In genomic region chr1:48236716-48237470, GRCh38 we compare ENCODE assay signal across 8 cellular contexts. TPM values are rescaled to one million over a fixed set of nuclear protein-coding genes. Genes with fewer than 3 reads are reported as not detected.
DNase-seq lines count a peak whose midpoint lies in the region; ATAC-seq, FAIRE-seq and TF ChIP-seq lines count a peak whose summit lies in the region.

No MANE protein-coding gene starts in this region.

- H3K27ac Mint-ChIP-seq in activated naive CD4-positive, alpha-beta T cell treated with anti-CD3 and anti-CD28 coated beads for 36 hours: no peak overlapping the region

- TF ChIP-seq CTCF in BE2C (IDR thresholded peaks at IDR 0.05; ENCODE audit: low read depth, low read length) (peak; percentile 53), fibroblast of the aortic adventitia (IDR thresholded peaks at IDR 0.05; ENCODE audit: insufficient read depth, low read length) (peak; percentile 51), osteoblast (IDR thresholded peaks at IDR 0.05; ENCODE audit: extremely low read depth, low read depth, low read length) (peak; percentile 58)

- H3K9me3 Mint-ChIP-seq in activated naive CD4-positive, alpha-beta T cell treated with anti-CD3 and anti-CD28 coated beads for 36 hours: no peaks in the 10 kb centered on the region

- no peak overlapping the region for H3K27ac ChIP-seq in osteoblast (ENCODE audit: low read depth, low read length)

- H4K20me1 ChIP-seq in osteoblast (ENCODE audit: insufficient read depth, low read length): no peaks in the 10 kb centered on the region

- H3K36me3 Mint-ChIP-seq in activated naive CD4-positive, alpha-beta T cell treated with anti-CD3 and anti-CD28 coated beads for 36 hours (ENCODE audit: low read depth): no peaks in the 10 kb centered on the region

- H3K36me3 ChIP-seq in BE2C (no peaks in the 10 kb centered on the region), osteoblast (ENCODE audit: insufficient read depth, low read length) (no peaks in the 10 kb centered on the region)

- H3K4me3 ChIP-seq in BE2C (ENCODE audit: low read depth, low read length) (no peak overlapping the region), fibroblast of the aortic adventitia (ENCODE audit: low read depth, low read length) (no peak overlapping the region), osteoblast (ENCODE audit: insufficient read depth, low read length) (no peak overlapping the region)

- no peaks in the 10 kb centered on the region for H3K27me3 Mint-ChIP-seq in activated naive CD4-positive, alpha-beta T cell treated with anti-CD3 and anti-CD28 coated beads for 36 hours (ENCODE audit: low read depth)

- DNase-seq in BE2C (no peak), GM18507 (ENCODE audit: extremely low spot score, insufficient read length, low read depth) (no peak), RPMI7951 (ENCODE audit: low read depth) (peak; percentile 25), fibroblast of the aortic adventitia (ENCODE audit: low read depth) (peak; percentile 32), osteoblast (ENCODE audit: insufficient read length, low spot score, missing footprints) (peak; percentile 92), H54 (ENCODE audit: insufficient read length, low spot score) (no peak)
- DNase-seq in activated naive CD4-positive, alpha-beta T cell treated with anti-CD3 and anti-CD28 coated beads for 36 hours: no peak

- H3K4me3 Mint-ChIP-seq in activated naive CD4-positive, alpha-beta T cell treated with anti-CD3 and anti-CD28 coated beads for 36 hours: no peak overlapping the region

- no peak overlapping the region for H2AFZ ChIP-seq in osteoblast (ENCODE audit: low read length)

- peak; percentile 74 for ATAC-seq in HG03469 (IDR thresholded peaks at IDR 0.05; ENCODE audit: unreplicated experiment)

- H3K27me3 ChIP-seq in BE2C: no peaks in the 10 kb centered on the region
- no peaks in the 10 kb centered on the region for H3K27me3 ChIP-seq in osteoblast (ENCODE audit: insufficient read depth, low read length)

- H3K4me1 ChIP-seq in BE2C (no peaks in the 10 kb centered on the region), osteoblast (ENCODE audit: insufficient read depth, low read length) (no peaks in the 10 kb centered on the region)

- H3K4me1 Mint-ChIP-seq in activated naive CD4-positive, alpha-beta T cell treated with anti-CD3 and anti-CD28 coated beads for 36 hours (ENCODE audit: low read depth): no peaks in the 10 kb centered on the region

- CTCF ChIA-PET in activated naive CD4-positive, alpha-beta T cell treated with anti-CD3 and anti-CD28 coated beads for 36 hours (lab: Charles Lee): interaction anchor here (0.8 to 2.9 kb wide), 3 partner anchors 127 to 240 kb away, joined by 3 to 14 read pairs (median 5); partner anchors contain the start of gene TRABD2B

- no peaks in the 10 kb centered on the region for H3K9me3 ChIP-seq in BE2C
- no peaks in the 10 kb centered on the region for H3K9me3 ChIP-seq in osteoblast (ENCODE audit: low read depth, low read length)

- H3K4me2 ChIP-seq in osteoblast (ENCODE audit: insufficient read depth, low read length): no peak overlapping the region

- no peak for TF ChIP-seq POLR2A in H54 (IDR thresholded peaks at IDR 0.05; ENCODE audit: low read depth, low read length)

- peak; percentile 83 for FAIRE-seq in GM18507 (lab: Jason Lieb, UNC)
- no peak for FAIRE-seq in H54 (lab: Jason Lieb, UNC)

- H3K79me2 ChIP-seq in osteoblast (ENCODE audit: insufficient read depth, low read length): no peaks in the 10 kb centered on the region

- intact Hi-C loops in activated naive CD4-positive, alpha-beta T cell treated with anti-CD3 and anti-CD28 coated beads for 36 hours (cut with micrococcal nuclease): loop anchor here (1.0 to 10.0 kb wide), 4 partner anchors 35 to 242 kb away; partner anchors contain the start of gene TRABD2B

RNA-seq across cellular contexts. Expression of gene SLC5A9, which starts 14.4 kb away (rescaled TPM):
- not detected for polyA plus RNA-seq in BE2C (2012; ENCODE audit: insufficient read depth, insufficient read length, low read depth)
- total RNA-seq in RPMI7951 (2014; rRNA removed; shearing (Covaris generic)): not detected in 2 replicates
- total RNA-seq in fibroblast of the aortic adventitia (ENCODE audit: low replicate concordance): not detected in 2 replicates
- not detected in 2 replicates for total RNA-seq in osteoblast
- not detected for total RNA-seq in activated naive CD4-positive, alpha-beta T cell treated with anti-CD3 and anti-CD28 coated beads for 36 hours

Comparison
In these comparisons a context has a peak if more than half of its experiments do, and no peak if none do; other contexts are left out.
1. DNase-seq: peak in RPMI7951 (single experiment), fibroblast of the aortic adventitia (single experiment) and osteoblast (single experiment); none in BE2C (single experiment), GM18507 (single experiment), H54 (single experiment) and activated naive CD4-positive, alpha-beta T cell treated with anti-CD3 and anti-CD28 coated beads for 36 hours (single experiment).
2. Peak in every context shown above with its lines, with median percentiles within 50 percentile points of each other: CTCF ChIP-seq.